ENCODE assay signal across 8 cellular contexts in the genomic region with DNA sequence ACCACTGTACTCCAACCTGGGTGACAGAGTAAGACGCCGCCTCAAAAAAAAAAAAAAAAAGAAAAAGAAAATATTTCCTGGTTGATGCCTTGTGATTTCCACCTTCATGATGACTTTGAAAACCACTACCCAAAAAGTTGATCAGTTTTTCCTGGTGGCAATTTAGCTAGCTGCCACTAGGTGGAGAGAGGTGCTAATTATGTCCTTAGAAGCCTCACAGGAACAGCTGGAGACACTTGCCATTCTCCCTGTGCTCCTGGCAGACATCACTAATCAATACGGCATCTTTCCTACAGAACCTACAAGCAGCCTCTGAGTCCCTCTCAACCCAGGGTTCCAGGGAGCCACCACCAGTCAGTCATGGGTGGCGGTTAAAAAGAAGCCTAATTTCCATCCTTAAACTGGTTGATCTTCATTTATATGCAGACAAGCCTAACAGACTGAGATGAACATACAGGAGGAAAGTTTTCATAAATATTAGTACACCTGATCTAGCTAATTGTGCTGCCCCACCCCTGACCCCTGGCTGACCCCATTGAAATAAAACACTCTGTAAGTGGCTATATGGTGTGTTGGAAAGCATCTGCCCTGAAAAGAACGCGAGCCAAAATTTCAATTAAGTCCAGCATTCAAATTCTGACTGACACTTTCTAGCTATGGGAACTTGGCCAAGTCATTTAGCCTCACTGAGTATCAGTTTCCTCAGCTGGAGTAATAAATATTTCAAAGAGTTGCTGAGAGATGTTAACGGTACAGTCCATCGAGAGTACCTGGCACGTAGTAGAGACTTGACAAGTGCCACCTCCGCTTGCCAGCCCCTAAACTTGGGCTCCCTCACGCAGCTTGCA. TPM values are rescaled to one million over a fixed set of nuclear protein-coding genes. Genes with fewer than 3 reads are reported as not detected.
A peak's percentile ranks its signal among the peaks of the same experiment; 100 is the strongest.
DNase-seq lines count a peak whose midpoint lies in the region; ATAC-seq and TF ChIP-seq lines count a peak whose summit lies in the region.

No MANE protein-coding gene starts in this region.

- H3K36me3 Mint-ChIP-seq in brain = no peaks in the 10 kb centered on the region

- H3K4me1 Mint-ChIP-seq in brain = peaks cover 2% of the 10 kb centered on the region

- H3K27me3 Mint-ChIP-seq in brain = peaks cover 2% of the 10 kb centered on the region

- DNase-seq in SIG-M5 treated with dmso at 0.1 percent for 504 hours (lab: John Stamatoyannopoulos, UW; ENCODE audit: unreplicated experiment) (peak; percentile 70), SIG-M5 (lab: John Stamatoyannopoulos, UW) (no peak), SHP77 treated with DMSO at 0.1 percent for 48 hours (lab: John Stamatoyannopoulos, UW) (peak; percentile 60), left lobe of liver (ENCODE audit: low spot score) (no peak), superior temporal gyrus (ENCODE audit: extremely low spot score) (peak; percentile 56)

- peaks cover 0 to 3% (median 0%) of the 10 kb centered on the region in 5 experiments for H3K9me3 Mint-ChIP-seq in brain

- no peak overlapping the region for H3K27ac Mint-ChIP-seq in brain

- TF ChIP-seq CTCF in LNCAP (IDR thresholded peaks at IDR 0.05) = peak; percentile 78
- TF ChIP-seq CTCF in brain (conservative IDR thresholded peaks at IDR 0.05) = peak; percentile 33 to 49

- H3K4me3 Mint-ChIP-seq in brain = no peak overlapping the region

- peak; percentile 80 for ATAC-seq in left lobe of liver
- ATAC-seq in GM18909 (IDR thresholded peaks at IDR 0.05; ENCODE audit: poor library complexity, unreplicated experiment) = no peak

RNA-seq across cellular contexts. Expression of gene OAS1, which starts 6.2 kb away (rescaled TPM):
- polyA plus RNA-seq in brain (ENCODE audit: insufficient read depth, low read depth, low replicate concordance) = 7.9 TPM
- total RNA-seq in left lobe of liver = 20.1 TPM

RNA-seq across cellular contexts. Expression of gene OAS3, which starts 37.8 kb away (rescaled TPM):
- polyA plus RNA-seq in brain (ENCODE audit: insufficient read depth, low read depth, low replicate concordance) = 15.3 TPM
- total RNA-seq in left lobe of liver = 4.1 TPM

Comparison
In these comparisons a context has a peak if more than half of its experiments do, and no peak if none do; other contexts are left out.
1. DNase-seq: peak in SIG-M5 treated with dmso at 0.1 percent for 504 hours (single experiment), SHP77 treated with DMSO at 0.1 percent for 48 hours (single experiment) and superior temporal gyrus (single experiment); none in SIG-M5 (single experiment) and left lobe of liver (single experiment).